In genomic region chr10:3480281-3480999, GRCh38 we compare ENCODE assay signal across 1 cellular context.
TF ChIP-seq lines count a peak whose summit lies in the region.

No MANE protein-coding gene starts in this region.

TF ChIP-seq in IMR-90, 13 proteins besides CTCF, POLR2A, EP300 and RAD21:
- TF ChIP-seq BHLHE40 (IDR thresholded peaks at IDR 0.05; ENCODE audit: low read depth, low read length): no peak
- no peak for TF ChIP-seq MXI1 (IDR thresholded peaks at IDR 0.05; ENCODE audit: borderline replicate concordance, low read depth, low read length)
- no peak for TF ChIP-seq SMC3 (IDR thresholded peaks at IDR 0.05; ENCODE audit: low read depth, low read length)
- no peak for TF ChIP-seq CEBPB (IDR thresholded peaks at IDR 0.05; ENCODE audit: low read depth, low read length)
- no peak for TF ChIP-seq ELK1 (IDR thresholded peaks at IDR 0.05; ENCODE audit: borderline replicate concordance, low read depth, low read length)
- no peak for TF ChIP-seq USF2 (IDR thresholded peaks at IDR 0.05; ENCODE audit: low read depth, low read length)
- TF ChIP-seq MAZ (IDR thresholded peaks at IDR 0.05; ENCODE audit: borderline replicate concordance, low read depth, low read length): no peak
- TF ChIP-seq RCOR1 (IDR thresholded peaks at IDR 0.05; ENCODE audit: insufficient replicate concordance, low read length): no peak
- TF ChIP-seq RFX5 (IDR thresholded peaks at IDR 0.05; ENCODE audit: low read depth, low read length): no peak
- TF ChIP-seq MAFK (IDR thresholded peaks at IDR 0.05; ENCODE audit: low read depth, low read length): no peak
